ENCODE assay signal across 8 cellular contexts in genomic region chr17:80455328-80455710, GRCh38. TPM values are rescaled to one million over a fixed set of nuclear protein-coding genes. Genes with fewer than 3 reads are reported as not detected.
DNase-seq lines count a peak whose midpoint lies in the region; ATAC-seq and TF ChIP-seq lines count a peak whose summit lies in the region.

No MANE protein-coding gene starts in this region.

- H3K79me2 ChIP-seq in osteoblast (ENCODE audit: insufficient read depth, low read length): no peaks in the 10 kb centered on the region

- H4K20me1 ChIP-seq in osteoblast (ENCODE audit: insufficient read depth, low read length): no peaks in the 10 kb centered on the region

- H3K4me2 ChIP-seq in osteoblast (ENCODE audit: insufficient read depth, low read length): peak overlapping the region; percentile 91

- H3K27me3 ChIP-seq in foreskin keratinocyte: peaks cover 12% of the 10 kb centered on the region
- H3K27me3 ChIP-seq in osteoblast (ENCODE audit: insufficient read depth, low read length): peaks cover 14% of the 10 kb centered on the region

- DNase-seq in Ammon's horn (ENCODE audit: low spot score): peak; percentile 35
- peak; percentile 92 for DNase-seq in HuH-7.5 (ENCODE audit: low spot score)
- DNase-seq in activated T-helper 9 cell treated with anti-CD3 and anti-CD28 coated beads, Interleukin-2, amount 50 U/mL, for 16 hours (ENCODE audit: low read depth): peak; percentile 19
- no peak for DNase-seq in foreskin keratinocyte
- peak; percentile 97 for DNase-seq in osteoblast (ENCODE audit: insufficient read length, low spot score, missing footprints)
- DNase-seq in C1 segment of cervical spinal cord (lab: John Stamatoyannopoulos, UW): no peak

- H3K27ac ChIP-seq in foreskin keratinocyte: peak overlapping the region; percentile 88
- H3K27ac ChIP-seq in osteoblast (ENCODE audit: low read depth, low read length): peak overlapping the region; percentile 91

- H3K9me3 ChIP-seq in osteoblast (ENCODE audit: low read depth, low read length): no peaks in the 10 kb centered on the region

- TF ChIP-seq CTCF in foreskin keratinocyte (conservative IDR thresholded peaks at IDR 0.05) (no peak), osteoblast (IDR thresholded peaks at IDR 0.05; ENCODE audit: extremely low read depth, low read depth, low read length) (no peak)

- peak overlapping the region; percentile 89 for H3K4me3 ChIP-seq in osteoblast (ENCODE audit: insufficient read depth, low read length)

- H3K36me3 ChIP-seq in osteoblast (ENCODE audit: insufficient read depth, low read length): no peaks in the 10 kb centered on the region

- ATAC-seq in GM18873 (IDR thresholded peaks at IDR 0.05; ENCODE audit: low FRiP score, unreplicated experiment): peak; percentile 17
- no peak for ATAC-seq in foreskin keratinocyte
- no peak for ATAC-seq in GM18517 (IDR thresholded peaks at IDR 0.05; ENCODE audit: unreplicated experiment)

- H3K4me1 ChIP-seq in foreskin keratinocyte: peaks cover 10% of the 10 kb centered on the region
- H3K4me1 ChIP-seq in osteoblast (ENCODE audit: insufficient read depth, low read length): peaks cover 13% of the 10 kb centered on the region

- H2AFZ ChIP-seq in osteoblast (ENCODE audit: low read length): peak overlapping the region; percentile 95

RNA-seq across cellular contexts. Expression of gene NPTX1, which starts 21.1 kb away (rescaled TPM):
- total RNA-seq in foreskin keratinocyte (0.04 TPM in 1 of 2 replicates, not detected in the other), osteoblast (under 0.01 and 0.29 TPM in 2 replicates)
- polyA plus RNA-seq in foreskin keratinocyte: 0.02 TPM in 1 of 2 replicates, not detected in the other

RNA-seq across cellular contexts. Expression of gene ENDOV, which starts 40.4 kb away (rescaled TPM):
- total RNA-seq in foreskin keratinocyte: 7.3 and 9.7 TPM in 2 replicates
- 9.8 and 14.0 TPM in 2 replicates for polyA plus RNA-seq in foreskin keratinocyte
- 19.5 and 25.9 TPM in 2 replicates for total RNA-seq in osteoblast

Comparison
In these comparisons a context has a peak if more than half of its experiments do, and no peak if none do; other contexts are left out.
1. DNase-seq: peak in Ammon's horn (single experiment), HuH-7.5 (single experiment), activated T-helper 9 cell treated with anti-CD3 and anti-CD28 coated beads, Interleukin-2, amount 50 U/mL, for 16 hours (single experiment) and osteoblast (single experiment); none in foreskin keratinocyte (0 of 2) and C1 segment of cervical spinal cord (0 of 14).